Comparison of ENCODE assay signal across 22 cellular contexts in the genomic region with DNA sequence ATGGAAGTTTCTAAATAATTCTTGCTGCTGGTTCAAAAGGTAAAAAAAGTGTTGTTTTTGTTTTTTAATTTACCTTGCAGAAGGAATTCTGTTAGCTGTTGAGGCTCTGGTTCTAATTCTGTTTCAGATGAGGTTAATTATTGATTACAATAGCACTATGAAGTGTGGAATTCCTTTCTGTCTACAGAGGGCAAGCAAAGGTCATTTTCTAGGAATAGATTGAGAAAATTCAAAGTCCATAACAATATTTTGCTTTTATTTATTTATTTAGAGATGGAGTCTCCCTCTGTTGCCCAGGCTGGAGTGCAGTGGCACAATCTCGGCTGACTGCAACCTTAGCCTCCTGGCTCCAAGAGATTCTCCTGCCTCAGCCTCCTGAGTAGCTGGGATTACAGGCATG.
A peak's percentile ranks its signal among the peaks of the same experiment; 100 is the strongest.
DNase-seq lines count a peak whose midpoint lies in the region; ATAC-seq, FAIRE-seq and TF ChIP-seq lines count a peak whose summit lies in the region.
"Had no signal": no experiment of that assay in that cellular context is flagged by ENCODE, and none has a peak within 500 bp of the region (broad histone marks: within the 10 kb centered on the region; RNA-seq: fewer than 3 reads in every experiment).

No MANE protein-coding gene starts in this region.

- ATAC-seq in HepG2: no peak
- ATAC-seq in left lobe of liver: peak; percentile 61
- no peak for ATAC-seq in GM18873 (IDR thresholded peaks at IDR 0.05; ENCODE audit: low FRiP score, unreplicated experiment)
- ATAC-seq: CD8-positive, alpha-beta T cell; GM12878; HCT116 had no signal

- H2AFZ ChIP-seq in HepG2 (ENCODE audit: low read length) (no peak overlapping the region), PC-9 (no peak overlapping the region)

- TF ChIP-seq RAD21 in liver (IDR thresholded peaks at IDR 0.05) (peak; percentile 48 to 55), HepG2 (CRISPR knock-in tag; IDR thresholded peaks at IDR 0.05) (no peak)

- H3K79me2 ChIP-seq in HepG2 (ENCODE audit: insufficient read depth, low read length): no peaks in the 10 kb centered on the region
- H3K79me2 ChIP-seq in PC-9 (ENCODE audit: low read depth): no peaks in the 10 kb centered on the region

- CTCF ChIA-PET in HepG2 (lab: Yijun Ruan, JAX; ENCODE audit: low intra/inter-chr PET ratio, low total read pairs) (no interaction called here), PC-9 (lab: Charles Lee) (no interaction called here), RWPE1 (lab: Yijun Ruan, JAX) (no interaction called here)

- DNase-seq in HepG2 (ENCODE audit: low spot score) (no peak), left lobe of liver (ENCODE audit: low spot score) (no peak), renal cortical epithelial cell (ENCODE audit: low read depth) (peak; percentile 37), PC-9 (no peak), RWPE1 (ENCODE audit: low spot score) (no peak)
- DNase-seq: Caco-2; CD4-positive, CD25-positive, alpha-beta regulatory T cell; CD8-positive, alpha-beta T cell; DMS 273 treated with DMSO at 0.1 percent for 48 hours; DMS79; EL; GDM1; H9 had no signal

- H3K27me3 ChIP-seq in liver (ENCODE audit: control insufficient read depth in 4 of 4, insufficient read depth in 4 of 4, low read length in 3 of 4) (no peaks in the 10 kb centered on the region), HepG2 (ENCODE audit: control insufficient read depth in 1 of 2, insufficient read depth in 2 of 2, low read length in 2 of 2) (no peaks in the 10 kb centered on the region), PC-9 (ENCODE audit: insufficient read depth, low read depth) (no peaks in the 10 kb centered on the region)
- H3K27me3 ChIP-seq: BLaER1 had no signal

- H3K4me3 ChIP-seq in liver (ENCODE audit: low read depth in 1 of 3, low read length in 3 of 3) (no peak overlapping the region), HepG2 (replicated peaks in 1 of 3; ENCODE audit: insufficient read depth in 1 of 3, low read depth in 2 of 3, low read length in 3 of 3) (no peak overlapping the region), PC-9 (no peak overlapping the region)
- H3K4me3 ChIP-seq: BLaER1, GM12878, GM23338 had no signal

- FAIRE-seq in HepG2 (lab: Jason Lieb, UNC): no peak
- FAIRE-seq: A204.1, GM12878 had no signal

- no peaks in the 10 kb centered on the region for H3F3A ChIP-seq in PC-9 (ENCODE audit: insufficient read depth, low read depth)

- no peak for TF ChIP-seq CTCF in liver (IDR thresholded peaks at IDR 0.05; ENCODE audit: low read depth, low read length, missing input control)
- no peak for TF ChIP-seq CTCF in HepG2 (CRISPR knock-in tag; IDR thresholded peaks at IDR 0.05)
- TF ChIP-seq CTCF in PC-9 (conservative IDR thresholded peaks at IDR 0.05): no peak
- TF ChIP-seq CTCF in RWPE1 (conservative IDR thresholded peaks at IDR 0.05; ENCODE audit: low read depth): no peak

- no peak overlapping the region for H3K27ac ChIP-seq in liver (ENCODE audit: low read depth in 1 of 2, low read length in 2 of 2)
- H3K27ac ChIP-seq in HepG2 (ENCODE audit: extremely low read length, insufficient read depth, low read length): no peak overlapping the region
- H3K27ac ChIP-seq in PC-9: no peak overlapping the region
- no peak overlapping the region for H3K27ac ChIP-seq in RWPE1
- H3K27ac ChIP-seq: 22Rv1, BLaER1, C4-2B had no signal

- no peak for TF ChIP-seq POLR2A in HepG2 (IDR thresholded peaks at IDR 0.05; ENCODE audit: insufficient read depth in 1 of 2, low read depth in 2 of 2, low read length in 2 of 2)

- H3K9ac ChIP-seq in liver (ENCODE audit: low read depth in 1 of 2, low read length in 2 of 2) (no peak overlapping the region), HepG2 (ENCODE audit: insufficient read depth, low read depth, low read length) (no peak overlapping the region)
- H3K9ac ChIP-seq: BLaER1 had no signal

- H3K36me3 ChIP-seq in liver (ENCODE audit: control insufficient read depth in 4 of 4, insufficient read depth in 3 of 4, low read depth in 1 of 4, low read length in 3 of 4) (no peaks in the 10 kb centered on the region), HepG2 (replicated peaks in 1 of 2; ENCODE audit: control insufficient read depth in 1 of 2, insufficient read depth in 2 of 2, low read length in 2 of 2) (no peaks in the 10 kb centered on the region), PC-9 (ENCODE audit: low read depth) (no peaks in the 10 kb centered on the region)
- H3K36me3 ChIP-seq: BLaER1 had no signal

- H4K20me1 ChIP-seq in HepG2 (ENCODE audit: insufficient read depth, low read length): no peaks in the 10 kb centered on the region
- no peaks in the 10 kb centered on the region for H4K20me1 ChIP-seq in PC-9 (ENCODE audit: insufficient read depth)
- H4K20me1 ChIP-seq: BLaER1 had no signal

- H3K9me3 ChIP-seq in liver (ENCODE audit: control insufficient read depth in 4 of 4, low read length in 3 of 4) (no peaks in the 10 kb centered on the region), HepG2 (ENCODE audit: low read length) (peaks cover 62% of the 10 kb centered on the region), PC-9 (ENCODE audit: insufficient read depth, low read depth) (no peaks in the 10 kb centered on the region)
- H3K9me3 ChIP-seq: BLaER1, Caco-2 had no signal

- no peaks in the 10 kb centered on the region for H3K9me2 ChIP-seq in PC-9 (ENCODE audit: insufficient read depth)

- H3K4me1 ChIP-seq in liver (ENCODE audit: control insufficient read depth in 4 of 4, insufficient read depth in 4 of 4, low read length in 3 of 4) (peaks cover 0 to 21% (median 20%) of the 10 kb centered on the region in 4 donors), HepG2 (ENCODE audit: insufficient read depth, low read length) (no peaks in the 10 kb centered on the region), PC-9 (replicated peaks; ENCODE audit: insufficient read depth) (no peaks in the 10 kb centered on the region)
- H3K4me1 ChIP-seq: BLaER1, Caco-2 had no signal

- POLR2A ChIA-PET in HepG2 (lab: Yijun Ruan, JAX) (no interaction called here), PC-9 (lab: Charles Lee; ENCODE audit: unreplicated experiment) (no interaction called here), RWPE1 (lab: Yijun Ruan, JAX; ENCODE audit: low non-redundant PET) (no interaction called here)

- intact Hi-C loops in HepG2 (cut with micrococcal nuclease; ENCODE audit: unreplicated experiment): no loop called here
- intact Hi-C loops in PC-9 (cut with micrococcal nuclease; ENCODE audit: unreplicated experiment): no loop called here

- TF ChIP-seq EP300 in HepG2 (IDR thresholded peaks at IDR 0.05; ENCODE audit: low read depth in 2 of 2, low read length in 2 of 2) (no peak), HepG2 (CRISPR knock-in tag; IDR thresholded peaks at IDR 0.05; ENCODE audit: borderline replicate concordance) (no peak)

- 30% methylated on average over 1 of the region's 1 CpG for WGBS in liver
- 0% methylated on average over 1 of the region's 1 CpG for WGBS in HepG2 (ENCODE audit: low lambda C conversion rate)

- no TSS peak for BruUV-seq in HepG2 (replicated peaks; lab: Mats Ljungman, UMichigan)
- no TSS peak for BruUV-seq in PC-9 (replicated peaks; lab: Mats Ljungman, UMichigan)

- H3K4me2 ChIP-seq in HepG2 (ENCODE audit: low read depth, low read length) (no peak overlapping the region), PC-9 (no peak overlapping the region)
- H3K4me2 ChIP-seq: BLaER1, GM23338 had no signal

- in situ Hi-C loops in HepG2 (cut with HindIII; ENCODE audit: extremely low pct_ligation_motif_present, low pct_unique_long_range_greater_than_20kb): no loop called here

TF ChIP-seq in liver, 16 proteins besides CTCF, POLR2A, EP300 and RAD21 (continues in another document):
- TF ChIP-seq, protein P1, sequence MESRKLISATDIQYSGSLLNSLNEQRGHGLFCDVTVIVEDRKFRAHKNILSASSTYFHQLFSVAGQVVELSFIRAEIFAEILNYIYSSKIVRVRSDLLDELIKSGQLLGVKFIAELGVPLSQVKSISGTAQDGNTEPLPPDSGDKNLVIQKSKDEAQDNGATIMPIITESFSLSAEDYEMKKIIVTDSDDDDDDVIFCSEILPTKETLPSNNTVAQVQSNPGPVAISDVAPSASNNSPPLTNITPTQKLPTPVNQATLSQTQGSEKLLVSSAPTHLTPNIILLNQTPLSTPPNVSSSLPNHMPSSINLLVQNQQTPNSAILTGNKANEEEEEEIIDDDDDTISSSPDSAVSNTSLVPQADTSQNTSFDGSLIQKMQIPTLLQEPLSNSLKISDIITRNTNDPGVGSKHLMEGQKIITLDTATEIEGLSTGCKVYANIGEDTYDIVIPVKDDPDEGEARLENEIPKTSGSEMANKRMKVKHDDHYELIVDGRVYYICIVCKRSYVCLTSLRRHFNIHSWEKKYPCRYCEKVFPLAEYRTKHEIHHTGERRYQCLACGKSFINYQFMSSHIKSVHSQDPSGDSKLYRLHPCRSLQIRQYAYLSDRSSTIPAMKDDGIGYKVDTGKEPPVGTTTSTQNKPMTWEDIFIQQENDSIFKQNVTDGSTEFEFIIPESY (IDR thresholded peaks at IDR 0.05): no peak
- TF ChIP-seq RXRA (IDR thresholded peaks at IDR 0.05) (peak; percentile 60 to 61), JUND (IDR thresholded peaks at IDR 0.05) (peak in 1 of 2 donors; percentile 35), EGR1 (IDR thresholded peaks at IDR 0.05; ENCODE audit: low read depth in 2 of 2) (no peak), NR2F2 (IDR thresholded peaks at IDR 0.05) (peak; percentile 34), TAF1 (conservative IDR thresholded peaks at IDR 0.05) (no peak), HNF4A (conservative IDR thresholded peaks at IDR 0.05) (peak; percentile 72 to 82), YY1 (IDR thresholded peaks at IDR 0.05) (peak; percentile 11)

TF ChIP-seq in HepG2, 621 proteins besides CTCF, POLR2A, EP300 and RAD21:
- TF ChIP-seq ZNF329 (CRISPR knock-in tag; IDR thresholded peaks at IDR 0.05; ENCODE audit: low read depth): no peak
